Comparison of ENCODE assay signal across 8 cellular contexts in the genomic region with DNA sequence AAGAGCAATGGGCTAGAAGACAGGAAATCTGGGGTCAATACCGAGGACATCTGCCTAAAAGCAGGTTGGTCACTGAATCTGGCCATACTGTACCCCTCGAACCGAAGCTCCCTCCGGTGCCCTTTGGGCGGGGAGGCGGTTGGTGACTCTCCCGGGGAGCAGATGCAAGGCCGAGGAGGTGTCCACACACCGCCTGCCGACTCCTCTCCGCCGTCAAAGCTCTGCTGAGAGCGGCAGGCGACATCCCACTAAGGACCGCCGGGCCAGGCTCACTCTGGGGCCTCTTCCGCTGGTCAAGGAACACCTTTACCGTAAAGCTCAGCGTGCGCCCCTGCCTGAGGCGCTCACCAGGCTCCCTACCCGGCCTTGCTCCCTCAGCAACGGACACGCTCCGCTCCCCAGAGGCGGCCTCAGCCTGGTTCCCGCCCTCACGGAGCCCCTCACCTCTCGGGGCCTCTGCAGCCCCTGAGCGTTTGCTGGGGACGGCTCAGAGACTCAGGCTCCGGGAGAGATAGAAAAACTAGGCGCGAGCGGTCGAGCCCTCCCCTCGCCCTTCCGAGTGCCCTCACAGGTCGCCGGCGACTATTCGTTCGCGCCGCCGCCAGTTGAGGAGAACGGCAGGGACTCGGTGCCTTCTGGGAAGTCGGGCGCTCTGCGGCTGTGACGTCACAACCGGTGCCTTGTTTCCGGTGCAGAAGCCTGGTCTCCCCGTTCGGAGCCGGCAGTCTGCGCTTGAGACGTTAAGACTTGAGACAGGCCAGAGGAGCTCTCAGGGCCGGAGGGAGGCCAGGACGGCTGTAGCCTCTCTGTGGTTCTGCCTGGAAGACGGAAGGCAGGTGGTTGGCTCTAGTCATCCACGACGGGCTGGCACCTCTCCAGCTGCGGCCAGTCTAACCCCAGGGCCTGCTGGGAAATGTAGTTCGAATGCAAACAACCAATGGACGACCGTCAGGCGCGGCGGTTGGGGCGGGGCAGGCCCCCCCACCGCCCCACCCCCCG. TPM values are rescaled to one million over a fixed set of nuclear protein-coding genes. Genes with fewer than 3 reads are reported as not detected.
DNase-seq lines count a peak whose midpoint lies in the region; ATAC-seq, FAIRE-seq and TF ChIP-seq lines count a peak whose summit lies in the region.

A gene with protein sequence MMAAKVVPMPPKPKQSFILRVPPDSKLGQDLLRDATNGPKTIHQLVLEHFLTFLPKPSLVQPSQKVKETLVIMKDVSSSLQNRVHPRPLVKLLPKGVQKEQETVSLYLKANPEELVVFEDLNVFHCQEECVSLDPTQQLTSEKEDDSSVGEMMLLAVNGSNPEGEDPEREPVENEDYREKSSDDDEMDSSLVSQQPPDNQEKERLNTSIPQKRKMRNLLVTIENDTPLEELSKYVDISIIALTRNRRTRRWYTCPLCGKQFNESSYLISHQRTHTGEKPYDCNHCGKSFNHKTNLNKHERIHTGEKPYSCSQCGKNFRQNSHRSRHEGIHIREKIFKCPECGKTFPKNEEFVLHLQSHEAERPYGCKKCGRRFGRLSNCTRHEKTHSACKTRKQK (minus strand): TSS at position 616 of the 999 bp plus-strand sequence. CDS start 1,403 bp downstream, outside the sequence.

- H3K36me3 ChIP-seq in OCI-LY3 (replicated peaks; ENCODE audit: low read depth, low read length) (peaks cover 40% of the 10 kb centered on the region), endothelial cell of umbilical vein (ENCODE audit: control insufficient read depth in 2 of 2, extremely low read depth in 1 of 2, insufficient read depth in 2 of 2, low read length in 2 of 2) (peaks cover 12 to 13% of the 10 kb centered on the region in 2 experiments)

- H3K27me3 ChIP-seq in OCI-LY3 (ENCODE audit: low read depth, low read length) (no peaks in the 10 kb centered on the region), endothelial cell of umbilical vein (ENCODE audit: control insufficient read depth in 2 of 2, insufficient read depth in 2 of 2, low read length in 2 of 2) (no peaks in the 10 kb centered on the region)

- H4K20me1 ChIP-seq in OCI-LY3 (ENCODE audit: insufficient read depth, low read length) (no peaks in the 10 kb centered on the region), endothelial cell of umbilical vein (replicated peaks; ENCODE audit: control insufficient read depth, extremely low read depth, insufficient read depth, low read length) (no peaks in the 10 kb centered on the region)

- peak; percentile 98 for DNase-seq in DMS 273 (lab: John Stamatoyannopoulos, UW; ENCODE audit: unreplicated experiment)
- peak; percentile 91 for DNase-seq in HuH-7.5 (ENCODE audit: low spot score)
- DNase-seq in activated CD8-positive, alpha-beta memory T cell treated with anti-CD3 and anti-CD28 coated beads, Interleukin-2, amount 50 U/mL, for 48 hours: peak; percentile 97
- DNase-seq in endothelial cell of umbilical vein (ENCODE audit: low read depth, low spot score): peak; percentile 96
- peak; percentile 95 for DNase-seq in midbrain (lab: John Stamatoyannopoulos, UW)
- DNase-seq in stimulated activated CD8-positive, alpha-beta memory T cell treated with anti-CD3 and anti-CD28 coated beads, Interleukin-15, amount 100 ng/mL, for 48 hours (ENCODE audit: low read depth in 2 of 2): peak; percentile 89 to 91

- BruUV-seq in endothelial cell of umbilical vein (replicated peaks; lab: Mats Ljungman, UMichigan): no TSS peak

- peak; percentile 65 for TF ChIP-seq POLR2A in endothelial cell of umbilical vein (IDR thresholded peaks at IDR 0.05; ENCODE audit: low read depth, low read length)

- peak; percentile 84 for ATAC-seq in GM21526 (IDR thresholded peaks at IDR 0.05; ENCODE audit: low FRiP score, unreplicated experiment)

- intact Hi-C loops in endothelial cell of umbilical vein (cut with micrococcal nuclease): loop anchor here (1.0 to 2.0 kb wide), 2 partner anchors 29 to 44 kb away; no protein-coding TSS in a partner anchor

- FAIRE-seq in endothelial cell of umbilical vein (lab: Jason Lieb, UNC): peak; percentile 98

- CTCF ChIA-PET in endothelial cell of umbilical vein (lab: Charles Lee): no interaction called here

- H3K9me1 ChIP-seq in endothelial cell of umbilical vein (replicated peaks; ENCODE audit: control insufficient read depth, extremely low read depth, insufficient read depth, low read length): no peaks in the 10 kb centered on the region

- TF ChIP-seq CTCF in OCI-LY3 (IDR thresholded peaks at IDR 0.05; ENCODE audit: low read depth, low read length): no peak
- TF ChIP-seq CTCF in endothelial cell of umbilical vein (IDR thresholded peaks at IDR 0.05; ENCODE audit: extremely low read depth in 1 of 2, insufficient read depth in 1 of 2, low read depth in 1 of 2, low read length in 2 of 2): no peak

- POLR2A ChIA-PET in endothelial cell of umbilical vein (lab: Charles Lee): interaction anchor here (0.6 kb wide), 1 partner anchor 10 kb away, joined by 7 read pairs; no protein-coding TSS in a partner anchor

- dilution Hi-C loops in endothelial cell of umbilical vein (cut with MboI; ENCODE audit: extremely low pct_ligation_motif_present, low sequenced_read_pairs): no loop called here

- H3K4me2 ChIP-seq in OCI-LY3 (ENCODE audit: low read length): peak within 1 kb of the TSS; percentile 93
- H3K4me2 ChIP-seq in endothelial cell of umbilical vein (ENCODE audit: insufficient read depth, low read length): peak within 1 kb of the TSS; percentile 91

- H3K9me3 ChIP-seq in OCI-LY3 (ENCODE audit: insufficient read depth, low read length) (no peaks in the 10 kb centered on the region), endothelial cell of umbilical vein (replicated peaks; ENCODE audit: control insufficient read depth, insufficient read depth, low read length) (no peaks in the 10 kb centered on the region)

- H3K4me1 ChIP-seq in OCI-LY3 (ENCODE audit: low read length) (peaks cover 14% of the 10 kb centered on the region), endothelial cell of umbilical vein (ENCODE audit: control insufficient read depth, extremely low read depth, insufficient read depth, low read length) (peaks cover 13% of the 10 kb centered on the region)

- H3K79me2 ChIP-seq in OCI-LY3 (ENCODE audit: low read length): peaks cover 25% of the 10 kb centered on the region
- H3K79me2 ChIP-seq in endothelial cell of umbilical vein (ENCODE audit: control insufficient read depth, insufficient read depth, low read length): peaks cover 14% of the 10 kb centered on the region

- H3K4me3 ChIP-seq in OCI-LY3 (ENCODE audit: low read length) (peak within 1 kb of the TSS; percentile 90), endothelial cell of umbilical vein (replicated peaks in 1 of 3; ENCODE audit: insufficient read depth in 1 of 3, low read depth in 1 of 3, low read length in 3 of 3) (peak within 1 kb of the TSS; percentile 49 to 58 (median 55))

- peak within 1 kb of the TSS; percentile 84 for H3K27ac ChIP-seq in OCI-LY3 (ENCODE audit: low read length)
- peak within 1 kb of the TSS; percentile 79 for H3K27ac ChIP-seq in endothelial cell of umbilical vein (ENCODE audit: insufficient read depth, low read depth, low read length)

- H3K9ac ChIP-seq in OCI-LY3 (ENCODE audit: low read length): peak within 1 kb of the TSS; percentile 81
- H3K9ac ChIP-seq in endothelial cell of umbilical vein (replicated peaks; ENCODE audit: extremely low read depth, insufficient read depth, low read length): peak within 1 kb of the TSS; percentile 89

- H2AFZ ChIP-seq in OCI-LY3 (ENCODE audit: low read depth, low read length) (peak within 1 kb of the TSS; percentile 95; the same call in 1 of the 2 replicates), endothelial cell of umbilical vein (ENCODE audit: low read depth, low read length) (peak within 1 kb of the TSS; percentile 81)

TF ChIP-seq in endothelial cell of umbilical vein, 7 proteins besides CTCF, POLR2A, EP300 and RAD21:
- TF ChIP-seq POLR2AphosphoS5 (IDR thresholded peaks at IDR 0.05; ENCODE audit: insufficient read depth, low read depth, low read length): peak; percentile 77
- TF ChIP-seq, protein P1, sequence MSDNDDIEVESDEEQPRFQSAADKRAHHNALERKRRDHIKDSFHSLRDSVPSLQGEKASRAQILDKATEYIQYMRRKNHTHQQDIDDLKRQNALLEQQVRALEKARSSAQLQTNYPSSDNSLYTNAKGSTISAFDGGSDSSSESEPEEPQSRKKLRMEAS (IDR thresholded peaks at IDR 0.05; ENCODE audit: insufficient read depth, insufficient read length): no peak
- TF ChIP-seq FOS (IDR thresholded peaks at IDR 0.05; ENCODE audit: borderline replicate concordance, insufficient read depth, low read length): no peak
TF ChIP-seq in endothelial cell of umbilical vein: peak in this region for 1.

RNA-seq across cellular contexts. Expression of the gene that starts here (rescaled TPM):
- total RNA-seq in endothelial cell of umbilical vein: 9.1 and 10.0 TPM in 2 replicates
- 2.8 and 3.4 TPM in 2 replicates for polyA plus RNA-seq in endothelial cell of umbilical vein
- 3.1 and 4.1 TPM in 2 replicates for polyA plus RNA-seq in endothelial cell of umbilical vein (2011; cell fraction: cytosol; rRNA removed)
- polyA plus RNA-seq in endothelial cell of umbilical vein (2011; cell fraction: nucleus; rRNA removed): 7.2 TPM in 2 replicates
- 6.9 and 7.4 TPM in 2 replicates for polyA plus RNA-seq in endothelial cell of umbilical vein (2012)
- 5.9 and 11.4 TPM in 2 replicates for polyA minus RNA-seq in endothelial cell of umbilical vein
- 10.5 TPM for polyA minus RNA-seq in endothelial cell of umbilical vein (2011; cell fraction: cytosol; rRNA and poly(A)+ RNA removed)
- polyA minus RNA-seq in endothelial cell of umbilical vein (2011; cell fraction: nucleus; rRNA and poly(A)+ RNA removed): 6.6 and 9.0 TPM in 2 replicates

Comparison
In these comparisons a context has a peak if more than half of its experiments do, and no peak if none do; other contexts are left out.
1. Peak in every context shown above with its lines: DNase-seq, ATAC-seq, H3K4me3 ChIP-seq and H3K27ac ChIP-seq.